11 cellular contexts compared by ENCODE assay signal in the genomic region with DNA sequence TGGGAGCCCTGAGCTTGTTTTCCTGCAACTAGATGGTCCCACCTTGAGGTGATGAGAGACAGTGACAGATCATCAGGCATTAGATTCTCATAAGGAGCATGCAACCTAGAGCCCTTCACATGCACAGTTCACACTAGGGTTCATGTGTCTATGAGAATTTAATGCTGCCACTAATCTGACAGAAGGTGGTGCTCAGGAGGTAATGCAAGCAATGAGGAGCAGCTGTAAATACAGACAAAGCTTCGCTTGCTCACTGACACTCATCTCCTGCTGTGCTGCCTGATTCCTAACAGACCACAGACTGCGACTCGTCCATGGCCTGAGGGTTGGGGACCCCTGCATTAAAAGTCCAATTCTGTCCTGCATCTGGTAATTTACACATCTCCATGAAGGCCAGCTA.
"Had no signal": no experiment of that assay in that cellular context is flagged by ENCODE, and none has a peak within 500 bp of the region (broad histone marks: within the 10 kb centered on the region; RNA-seq: fewer than 3 reads in every experiment).

No MANE protein-coding gene starts in this region.

- DNase-seq: activated B cell treated with CpG ODN at 0.5 μM for 24 hours; activated CD4-positive, alpha-beta T cell treated with anti-CD3 and anti-CD28 coated beads, Interleukin-2, amount 10 ng/mL, durations not matched to agents 7 days and 5 days; activated naive CD4-positive, alpha-beta T cell treated with Interleukin-2 at 50 U/mL for 16 hours; anterior cingulate cortex; glutamatergic neuron; left ventricle myocardium inferior; naive B cell; ovary; right lobe of liver had no signal

- H3K4me3 ChIP-seq: left ventricle myocardium inferior, neural progenitor cell, ovary, right lobe of liver, suprapubic skin had no signal
